1 cellular context compared by ENCODE assay signal in the genomic region with DNA sequence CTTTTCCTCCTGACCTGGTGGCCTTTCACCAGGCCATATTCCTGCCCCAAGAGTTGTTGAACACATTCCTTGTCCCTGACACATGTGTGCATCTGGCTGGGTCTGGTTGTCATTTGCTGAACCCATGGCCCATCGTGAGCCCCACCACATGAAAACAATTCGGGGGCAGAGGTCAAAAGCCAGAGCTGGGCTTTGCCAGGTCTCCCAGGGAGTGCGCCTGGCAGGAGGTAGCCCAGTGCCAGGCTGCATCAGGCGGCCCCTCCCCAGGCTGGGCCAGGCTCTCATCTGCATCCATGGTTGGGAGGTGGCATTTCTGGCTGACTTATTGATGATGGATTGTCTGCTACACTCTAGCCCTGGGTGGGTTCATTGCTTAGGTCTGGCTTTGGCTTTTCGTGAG.
TF ChIP-seq lines count a peak whose summit lies in the region.

No MANE protein-coding gene starts in this region.

TF ChIP-seq in WTC11, 78 proteins besides CTCF, POLR2A, EP300 and RAD21:
- no peak for TF ChIP-seq FOXJ3 (CRISPR knock-in tag; IDR thresholded peaks at IDR 0.05; ENCODE audit: borderline replicate concordance)
- TF ChIP-seq NR2C2 (CRISPR knock-in tag; IDR thresholded peaks at IDR 0.05) = no peak
- TF ChIP-seq ZBTB21 (CRISPR knock-in tag; IDR thresholded peaks at IDR 0.05; ENCODE audit: borderline replicate concordance) = no peak
- TF ChIP-seq TCF7 (CRISPR knock-in tag; IDR thresholded peaks at IDR 0.05; ENCODE audit: low read depth) = no peak
- TF ChIP-seq, protein P1, sequence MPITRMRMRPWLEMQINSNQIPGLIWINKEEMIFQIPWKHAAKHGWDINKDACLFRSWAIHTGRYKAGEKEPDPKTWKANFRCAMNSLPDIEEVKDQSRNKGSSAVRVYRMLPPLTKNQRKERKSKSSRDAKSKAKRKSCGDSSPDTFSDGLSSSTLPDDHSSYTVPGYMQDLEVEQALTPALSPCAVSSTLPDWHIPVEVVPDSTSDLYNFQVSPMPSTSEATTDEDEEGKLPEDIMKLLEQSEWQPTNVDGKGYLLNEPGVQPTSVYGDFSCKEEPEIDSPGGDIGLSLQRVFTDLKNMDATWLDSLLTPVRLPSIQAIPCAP (CRISPR knock-in tag; IDR thresholded peaks at IDR 0.05) = no peak
- no peak for TF ChIP-seq PRRX2 (CRISPR knock-in tag; IDR thresholded peaks at IDR 0.05)
- TF ChIP-seq, protein P2, sequence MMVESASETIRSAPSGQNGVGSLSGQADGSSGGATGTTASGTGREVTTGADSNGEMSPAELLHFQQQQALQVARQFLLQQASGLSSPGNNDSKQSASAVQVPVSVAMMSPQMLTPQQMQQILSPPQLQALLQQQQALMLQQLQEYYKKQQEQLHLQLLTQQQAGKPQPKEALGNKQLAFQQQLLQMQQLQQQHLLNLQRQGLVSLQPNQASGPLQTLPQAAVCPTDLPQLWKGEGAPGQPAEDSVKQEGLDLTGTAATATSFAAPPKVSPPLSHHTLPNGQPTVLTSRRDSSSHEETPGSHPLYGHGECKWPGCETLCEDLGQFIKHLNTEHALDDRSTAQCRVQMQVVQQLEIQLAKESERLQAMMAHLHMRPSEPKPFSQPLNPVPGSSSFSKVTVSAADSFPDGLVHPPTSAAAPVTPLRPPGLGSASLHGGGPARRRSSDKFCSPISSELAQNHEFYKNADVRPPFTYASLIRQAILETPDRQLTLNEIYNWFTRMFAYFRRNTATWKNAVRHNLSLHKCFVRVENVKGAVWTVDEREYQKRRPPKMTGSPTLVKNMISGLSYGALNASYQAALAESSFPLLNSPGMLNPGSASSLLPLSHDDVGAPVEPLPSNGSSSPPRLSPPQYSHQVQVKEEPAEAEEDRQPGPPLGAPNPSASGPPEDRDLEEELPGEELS (CRISPR knock-in tag; IDR thresholded peaks at IDR 0.05) = no peak
- TF ChIP-seq, protein P3, sequence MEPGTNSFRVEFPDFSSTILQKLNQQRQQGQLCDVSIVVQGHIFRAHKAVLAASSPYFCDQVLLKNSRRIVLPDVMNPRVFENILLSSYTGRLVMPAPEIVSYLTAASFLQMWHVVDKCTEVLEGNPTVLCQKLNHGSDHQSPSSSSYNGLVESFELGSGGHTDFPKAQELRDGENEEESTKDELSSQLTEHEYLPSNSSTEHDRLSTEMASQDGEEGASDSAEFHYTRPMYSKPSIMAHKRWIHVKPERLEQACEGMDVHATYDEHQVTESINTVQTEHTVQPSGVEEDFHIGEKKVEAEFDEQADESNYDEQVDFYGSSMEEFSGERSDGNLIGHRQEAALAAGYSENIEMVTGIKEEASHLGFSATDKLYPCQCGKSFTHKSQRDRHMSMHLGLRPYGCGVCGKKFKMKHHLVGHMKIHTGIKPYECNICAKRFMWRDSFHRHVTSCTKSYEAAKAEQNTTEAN (CRISPR knock-in tag; IDR thresholded peaks at IDR 0.05) = no peak
- TF ChIP-seq, protein P4, sequence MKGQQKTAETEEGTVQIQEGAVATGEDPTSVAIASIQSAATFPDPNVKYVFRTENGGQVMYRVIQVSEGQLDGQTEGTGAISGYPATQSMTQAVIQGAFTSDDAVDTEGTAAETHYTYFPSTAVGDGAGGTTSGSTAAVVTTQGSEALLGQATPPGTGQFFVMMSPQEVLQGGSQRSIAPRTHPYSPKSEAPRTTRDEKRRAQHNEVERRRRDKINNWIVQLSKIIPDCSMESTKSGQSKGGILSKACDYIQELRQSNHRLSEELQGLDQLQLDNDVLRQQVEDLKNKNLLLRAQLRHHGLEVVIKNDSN (CRISPR knock-in tag; IDR thresholded peaks at IDR 0.05) = no peak
